ENCODE assay signal across 16 cellular contexts in the genomic region with DNA sequence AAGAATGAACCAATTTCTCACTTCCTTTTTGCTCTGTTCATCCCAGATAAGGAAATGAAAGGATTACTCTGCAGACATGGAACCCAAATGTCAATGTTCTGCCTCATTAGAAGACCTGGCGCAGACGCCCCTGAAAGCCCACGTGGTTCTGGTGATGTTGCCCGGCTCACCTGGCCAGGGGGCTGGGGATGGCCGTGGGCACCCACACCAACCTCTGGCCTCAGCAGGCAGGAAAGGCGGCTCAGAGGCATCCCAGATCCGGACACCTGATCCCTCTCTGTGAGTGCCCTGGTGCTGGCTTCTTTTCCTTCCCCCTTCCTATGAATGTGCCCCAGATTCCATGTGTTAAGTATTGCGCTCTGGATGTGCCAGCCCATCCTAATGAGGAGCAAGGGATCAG.
"Had no signal": no experiment of that assay in that cellular context is flagged by ENCODE, and none has a peak within 500 bp of the region (broad histone marks: within the 10 kb centered on the region; RNA-seq: fewer than 3 reads in every experiment).

No MANE protein-coding gene starts in this region.

- ATAC-seq: foreskin keratinocyte, gastroesophageal sphincter, heart left ventricle, left cardiac atrium, left lung, left ventricle myocardium superior, mucosa of descending colon had no signal

- DNase-seq: dermis blood vessel endothelial cell; dorsolateral prefrontal cortex; effector CD4-positive, alpha-beta T cell; effector memory CD4-positive, alpha-beta T cell; foreskin keratinocyte; heart left ventricle; hypothalamus; left cardiac atrium; left lung; left ventricle myocardium superior; lower lobe of right lung; mesenchymal stem cell; mucosa of descending colon; naive B cell had no signal

- H3K4me1 Mint-ChIP-seq: mesothelial cell of epicardium had no signal

- H3K36me3 Mint-ChIP-seq: mesothelial cell of epicardium had no signal

- H3K4me3 Mint-ChIP-seq: mesothelial cell of epicardium had no signal

- H3K27ac Mint-ChIP-seq: mesothelial cell of epicardium had no signal

- H3K27me3 Mint-ChIP-seq: naive B cell had no signal
